ENCODE assay signal across 27 cellular contexts in genomic region chr2:172664766-172665165, GRCh38.
"Had no signal": no experiment of that assay in that cellular context is flagged by ENCODE, and none has a peak within 500 bp of the region (broad histone marks: within the 10 kb centered on the region; RNA-seq: fewer than 3 reads in every experiment).

No MANE protein-coding gene starts in this region.

- H3K36me3 Mint-ChIP-seq: immature natural killer cell, memory B cell had no signal

- H3K4me3 Mint-ChIP-seq: immature natural killer cell; memory B cell; naive thymus-derived CD4-positive, alpha-beta T cell; natural killer cell treated with Interleukin-12 subunit alpha and Interleukin-12 subunit beta and Interleukin-15 and Interleukin-18, amount 100 ng/mL, for 72 hours; stimulated activated memory B cell treated with anti-CD40 and anti-IgM and Interleukin-4, amounts not matched to agents 10 μg/mL and 1 μg/mL and 100 μg/mL, for 72 hours had no signal

- H3K4me1 ChIP-seq: left lung, right atrium auricular region, right lobe of liver, stomach, testis, thyroid gland, transverse colon, upper lobe of left lung, vagina had no signal

- H3K27me3 ChIP-seq: left lung, ovary, right atrium auricular region, right lobe of liver, stomach, testis, thyroid gland, transverse colon, upper lobe of left lung, vagina had no signal

- H3K4me1 Mint-ChIP-seq: immature natural killer cell; memory B cell; naive thymus-derived CD4-positive, alpha-beta T cell; stimulated activated memory B cell treated with anti-CD40 and anti-IgM and Interleukin-4, amounts not matched to agents 10 μg/mL and 1 μg/mL and 100 μg/mL, for 72 hours had no signal

- H3K27ac Mint-ChIP-seq: immature natural killer cell; memory B cell; naive thymus-derived CD4-positive, alpha-beta T cell; natural killer cell treated with Interleukin-12 subunit alpha and Interleukin-12 subunit beta and Interleukin-15 and Interleukin-18, amount 100 ng/mL, for 72 hours; progenitor cell of endocrine pancreas; stimulated activated memory B cell treated with anti-CD40 and anti-IgM and Interleukin-4, amounts not matched to agents 10 μg/mL and 1 μg/mL and 100 μg/mL, for 72 hours had no signal

- H3K36me3 ChIP-seq: left lung, ovary, right atrium auricular region, right lobe of liver, stomach, thyroid gland, transverse colon, upper lobe of left lung, vagina had no signal

- H3K27me3 Mint-ChIP-seq: naive thymus-derived CD4-positive, alpha-beta T cell; progenitor cell of endocrine pancreas; stimulated activated memory B cell treated with anti-CD40 and anti-IgM and Interleukin-4, amounts not matched to agents 10 μg/mL and 1 μg/mL and 100 μg/mL, for 72 hours had no signal

- ATAC-seq: left colon; left lung; mucosa of descending colon; naive thymus-derived CD4-positive, alpha-beta T cell; natural killer cell treated with Interleukin-12 subunit alpha and Interleukin-12 subunit beta and Interleukin-15 and Interleukin-18, amount 100 ng/mL, for 72 hours; right lobe of liver; stimulated activated memory B cell treated with anti-CD40 and anti-IgM and Interleukin-4, amounts not matched to agents 10 μg/mL and 1 μg/mL and 100 μg/mL, for 72 hours had no signal

- H3K4me3 ChIP-seq: left lung, mucosa of descending colon, ovary, right atrium auricular region, right lobe of liver, smooth muscle cell, stomach, testis, thyroid gland, transverse colon, upper lobe of left lung, vagina had no signal

- DNase-seq: hypothalamus; immature natural killer cell; kidney; left colon; left lung; midbrain; mucosa of descending colon; naive thymus-derived CD4-positive, alpha-beta T cell; ovary; right lobe of liver; stimulated activated CD4-positive, alpha-beta T cell treated with anti-CD3 and anti-CD28 coated beads, Interleukin-1b, Interleukin-23, amount 100 ng/mL, for 48 hours; stimulated activated CD4-positive, alpha-beta T cell treated with anti-CD3 and anti-CD28 coated beads, Interleukin-2, amount 100 ng/mL, for 48 hours; stimulated activated CD4-positive, alpha-beta T cell treated with anti-CD3 and anti-CD28 coated beads, Interleukin-4, amount 100 ng/mL, for 4 hours; stimulated activated CD8-positive, alpha-beta memory T cell treated with anti-CD3 and anti-CD28 coated beads, Interleukin-4, amount 100 ng/mL, for 48 hours; stimulated activated naive CD4-positive, alpha-beta T cell treated with Interleukin-2 at 50 U/mL for 16 hours; stomach; testis; thyroid gland; transverse colon; upper lobe of left lung had no signal

- H3K9me3 ChIP-seq: mucosa of descending colon, ovary, right atrium auricular region, right lobe of liver, testis, thyroid gland, transverse colon, vagina had no signal
